Comparison of ENCODE assay signal across 8 cellular contexts in genomic region chr12:6376079-6376941, GRCh38. TPM values are rescaled to one million over a fixed set of nuclear protein-coding genes. Genes with fewer than 3 reads are reported as not detected.
A peak's percentile ranks its signal among the peaks of the same experiment; 100 is the strongest.
DNase-seq lines count a peak whose midpoint lies in the region; ATAC-seq and TF ChIP-seq lines count a peak whose summit lies in the region.

No MANE protein-coding gene starts in this region.

- H3K27me3 Mint-ChIP-seq in activated naive CD8-positive, alpha-beta T cell treated with anti-CD3 and anti-CD28 coated beads for 36 hours, result no peaks in the 10 kb centered on the region

- H3K9me3 ChIP-seq in iPS DF 6.9 (ENCODE audit: control insufficient read depth, insufficient read depth, low read length), result no peaks in the 10 kb centered on the region

- H3K4me3 ChIP-seq in AG10803 (ENCODE audit: low read length) (no peak overlapping the region), HFF-Myc (replicated peaks; ENCODE audit: low read depth, low read length) (no peak overlapping the region), iPS DF 6.9 (ENCODE audit: low read length) (peak overlapping the region; percentile 27; the same call in 1 of the 2 replicates), skin epidermis (no peak overlapping the region)

- peaks cover 36% of the 10 kb centered on the region for H3K4me1 Mint-ChIP-seq in activated naive CD8-positive, alpha-beta T cell treated with anti-CD3 and anti-CD28 coated beads for 36 hours

- ATAC-seq in GM18873 (IDR thresholded peaks at IDR 0.05; ENCODE audit: low FRiP score, unreplicated experiment), result no peak

- no peaks in the 10 kb centered on the region for H3K36me3 ChIP-seq in iPS DF 6.9 (ENCODE audit: control insufficient read depth, insufficient read depth, low read length)

- H3K36me3 Mint-ChIP-seq in activated naive CD8-positive, alpha-beta T cell treated with anti-CD3 and anti-CD28 coated beads for 36 hours, result no peaks in the 10 kb centered on the region

- H3K27ac Mint-ChIP-seq in activated naive CD8-positive, alpha-beta T cell treated with anti-CD3 and anti-CD28 coated beads for 36 hours, result peak overlapping the region; percentile 80

- peak; percentile 62 for TF ChIP-seq CTCF in AG10803 (conservative IDR thresholded peaks at IDR 0.05; ENCODE audit: low read length)
- TF ChIP-seq CTCF in HFF-Myc (IDR thresholded peaks at IDR 0.05; ENCODE audit: low read depth, low read length, missing control alignments), result peak; percentile 42

- no CpG with 5 or more reads among the region's 20 CpGs for WGBS in iPS DF 6.9 (ENCODE audit: insufficient coverage, insufficient read length)

- peaks cover 5% of the 10 kb centered on the region for H3K4me1 ChIP-seq in iPS DF 6.9 (ENCODE audit: control insufficient read depth, insufficient read depth, low read length)

- peak overlapping the region; percentile 77 for H3K4me3 Mint-ChIP-seq in activated naive CD8-positive, alpha-beta T cell treated with anti-CD3 and anti-CD28 coated beads for 36 hours

- H3K9me3 Mint-ChIP-seq in activated naive CD8-positive, alpha-beta T cell treated with anti-CD3 and anti-CD28 coated beads for 36 hours, result no peaks in the 10 kb centered on the region

- DNase-seq in AG10803 (ENCODE audit: low read depth) (peak; percentile 68), HFF-Myc (ENCODE audit: extremely low read depth, low read depth) (no peak), iPS DF 6.9 (ENCODE audit: low read depth, low spot score) (no peak), SHP77 (lab: John Stamatoyannopoulos, UW) (no peak), SHP77 treated with DMSO at 0.1 percent for 48 hours (lab: John Stamatoyannopoulos, UW) (no peak)
- DNase-seq in activated naive CD8-positive, alpha-beta T cell treated with anti-CD3 and anti-CD28 coated beads for 36 hours, result peak; percentile 28

- H3K27ac ChIP-seq in iPS DF 6.9 (ENCODE audit: low read length) (no peak overlapping the region), skin epidermis (peak overlapping the region in 20 of 21 experiments; percentile 39 to 92 (median 76))

- H3K27me3 ChIP-seq in iPS DF 6.9 (ENCODE audit: control insufficient read depth, insufficient read depth, low read length), result no peaks in the 10 kb centered on the region

RNA-seq across cellular contexts. Expression of gene SCNN1A, which starts 0.9 kb away (rescaled TPM):
- 1 to 10 TPM; 2.7 to 3.7 TPM for total RNA-seq in activated naive CD8-positive, alpha-beta T cell treated with anti-CD3 and anti-CD28 coated beads for 36 hours

RNA-seq across cellular contexts. Expression of gene LTBR, which starts 7.7 kb away (rescaled TPM):
- total RNA-seq in activated naive CD8-positive, alpha-beta T cell treated with anti-CD3 and anti-CD28 coated beads for 36 hours, result 1 to 10 TPM; 1.1 to 1.5 TPM

RNA-seq across cellular contexts. Expression of gene TNFRSF1A, which starts 34.4 kb away (rescaled TPM):
- 10 to 100 TPM; 44.8 to 49.1 TPM for total RNA-seq in activated naive CD8-positive, alpha-beta T cell treated with anti-CD3 and anti-CD28 coated beads for 36 hours

Comparison
In these comparisons a context has a peak if more than half of its experiments do, and no peak if none do; other contexts are left out.
1. DNase-seq: peak in AG10803 (single experiment) and activated naive CD8-positive, alpha-beta T cell treated with anti-CD3 and anti-CD28 coated beads for 36 hours (single experiment); none in HFF-Myc (single experiment), iPS DF 6.9 (single experiment), SHP77 (0 of 2) and SHP77 treated with DMSO at 0.1 percent for 48 hours (single experiment).